9 cellular contexts compared by ENCODE assay signal in genomic region chr1:41945946-41946345, GRCh38. TPM values are rescaled to one million over a fixed set of nuclear protein-coding genes. Genes with fewer than 3 reads are reported as not detected.
DNase-seq lines count a peak whose midpoint lies in the region; TF ChIP-seq lines count a peak whose summit lies in the region.
"Not testable (repeated sequence)": the region's sequence is repeated elsewhere in the genome, so short reads cannot be mapped to it uniquely, and the experiment has no call there.
"Had no signal": no experiment of that assay in that cellular context is flagged by ENCODE, and none has a peak within 500 bp of the region (broad histone marks: within the 10 kb centered on the region; RNA-seq: fewer than 3 reads in every experiment).

No MANE protein-coding gene starts in this region.

- H3K4me3 ChIP-seq in Caco-2 (ENCODE audit: low read depth, low read length); liver (ENCODE audit: low read depth in 1 of 3, low read length in 3 of 3); trophoblast cell (ENCODE audit: low read depth, low read length): not testable (repeated sequence)
- H3K4me3 ChIP-seq in PC-9 = peak overlapping the region; percentile 38; the same call in 1 of the 2 replicates

- H3K4me2 ChIP-seq in PC-9 = peak overlapping the region; percentile 76
- not testable (repeated sequence) for H3K4me2 ChIP-seq in trophoblast cell (ENCODE audit: low read length)

- peak in 1 of 2 donors; percentile 20 for TF ChIP-seq RAD21 in liver (IDR thresholded peaks at IDR 0.05)

- H3K79me2 ChIP-seq in PC-9 (ENCODE audit: low read depth); trophoblast cell (ENCODE audit: control insufficient read depth, insufficient read depth, low read length, poor library complexity): not testable (repeated sequence)

- H3K4me3 Mint-ChIP-seq in Caco-2 (ENCODE audit: unreplicated experiment) = not testable (repeated sequence)

- H4K20me1 ChIP-seq in PC-9 (ENCODE audit: insufficient read depth) = not testable (repeated sequence)

- DNase-seq in Caco-2 (peak; percentile 1 to 37), ELF-1 (ENCODE audit: low read depth, low spot score) (peak; percentile 14), M059J (ENCODE audit: low read depth) (peak; percentile 91), PC-9 (peak; percentile 84 to 88), T1000 (lab: John Stamatoyannopoulos, UW) (peak; percentile 19), foreskin melanocyte (peak; percentile 65), trophoblast cell (peak; percentile 79 to 82)

- not testable (repeated sequence) for H4K91ac ChIP-seq in trophoblast cell (ENCODE audit: low read depth, low read length)

- H4K8ac ChIP-seq in trophoblast cell (ENCODE audit: low read depth, low read length) = not testable (repeated sequence)

- H3K27ac Mint-ChIP-seq in Caco-2 (ENCODE audit: unreplicated experiment) = not testable (repeated sequence)

- not testable (repeated sequence) for H3K36me3 ChIP-seq in Caco-2 (ENCODE audit: control insufficient read depth, insufficient read depth, low read length); PC-9 (ENCODE audit: low read depth); liver (ENCODE audit: control insufficient read depth in 4 of 4, insufficient read depth in 3 of 4, low read depth in 1 of 4, low read length in 3 of 4); trophoblast cell (ENCODE audit: control insufficient read depth in 1 of 2, insufficient read depth in 2 of 2, low read length in 2 of 2)

- not testable (repeated sequence) for H4K12ac ChIP-seq in trophoblast cell (ENCODE audit: low read depth, low read length)

- H3K36me3 Mint-ChIP-seq in Caco-2 (ENCODE audit: insufficient read depth, unreplicated experiment) = not testable (repeated sequence)

- peaks cover 20% of the 10 kb centered on the region for H3F3A ChIP-seq in PC-9 (ENCODE audit: insufficient read depth, low read depth)

- not testable (repeated sequence) for BruUV-seq in Caco-2 (replicated peaks; lab: Mats Ljungman, UMichigan); PC-9 (replicated peaks; lab: Mats Ljungman, UMichigan)

- intact Hi-C loops in Caco-2 (cut with micrococcal nuclease; ENCODE audit: unreplicated experiment) = not testable (repeated sequence)
- intact Hi-C loops in PC-9 (cut with micrococcal nuclease; ENCODE audit: unreplicated experiment) = loop anchor here (1.0 kb wide), 2 partner anchors 8 to 26 kb away; no protein-coding TSS in a partner anchor

- POLR2A ChIA-PET in Caco-2 (lab: Charles Lee); PC-9 (lab: Charles Lee; ENCODE audit: unreplicated experiment): not testable (repeated sequence)

- peak overlapping the region; percentile 67 for H3K27ac ChIP-seq in PC-9
- H3K27ac ChIP-seq in liver (ENCODE audit: low read depth in 1 of 2, low read length in 2 of 2); trophoblast cell (ENCODE audit: low read depth, low read length): not testable (repeated sequence)

- not testable (repeated sequence) for H3K9me2 ChIP-seq in PC-9 (ENCODE audit: insufficient read depth)

- H3K18ac ChIP-seq in trophoblast cell (ENCODE audit: low read length) = not testable (repeated sequence)

- H2BK12ac ChIP-seq in trophoblast cell (ENCODE audit: low read length) = not testable (repeated sequence)

- not testable (repeated sequence) for H3K23ac ChIP-seq in trophoblast cell (ENCODE audit: low read length)

- H3K14ac ChIP-seq in trophoblast cell (ENCODE audit: low read length) = not testable (repeated sequence)

- H3K9me3 ChIP-seq in Caco-2; PC-9 (ENCODE audit: insufficient read depth, low read depth); liver (ENCODE audit: control insufficient read depth in 4 of 4, low read length in 3 of 4); trophoblast cell (ENCODE audit: insufficient read depth, low read depth, low read length): not testable (repeated sequence)

- H3K4me1 Mint-ChIP-seq in Caco-2 (ENCODE audit: low read depth, unreplicated experiment) = not testable (repeated sequence)

- not testable (repeated sequence) for H2BK5ac ChIP-seq in trophoblast cell (ENCODE audit: low read depth, low read length, poor library complexity)

- 48% methylated on average over 10 of the region's 10 CpGs for WGBS in liver
- WGBS in trophoblast cell (ENCODE audit: extremely low coverage, insufficient coverage, insufficient read length) = no CpG with 5 or more reads among the region's 10 CpGs

- not testable (repeated sequence) for H3K4ac ChIP-seq in trophoblast cell (ENCODE audit: low read depth, low read length)

- H3K9ac ChIP-seq in liver (ENCODE audit: low read depth in 1 of 2, low read length in 2 of 2); trophoblast cell (ENCODE audit: low read length): not testable (repeated sequence)

- not testable (repeated sequence) for H3K27me3 ChIP-seq in Caco-2 (replicated peaks; ENCODE audit: control insufficient read depth, insufficient read depth, low read length); PC-9 (ENCODE audit: insufficient read depth, low read depth); liver (ENCODE audit: control insufficient read depth in 4 of 4, insufficient read depth in 4 of 4, low read length in 3 of 4); trophoblast cell (ENCODE audit: insufficient read depth, low read length)

- H3K4me1 ChIP-seq in Caco-2; trophoblast cell (ENCODE audit: control insufficient read depth in 1 of 2, insufficient read depth in 2 of 2, low read length in 2 of 2): not testable (repeated sequence)
- H3K4me1 ChIP-seq in PC-9 (replicated peaks; ENCODE audit: insufficient read depth) (peaks cover 41% of the 10 kb centered on the region), liver (ENCODE audit: control insufficient read depth in 4 of 4, insufficient read depth in 4 of 4, low read length in 3 of 4) (peaks cover 0 to 10% (median 0%) of the 10 kb centered on the region in 4 donors)

- H2AK5ac ChIP-seq in trophoblast cell (ENCODE audit: low read length) = not testable (repeated sequence)

- CTCF ChIA-PET in Caco-2 (lab: Charles Lee); PC-9 (lab: Charles Lee): not testable (repeated sequence)

- not testable (repeated sequence) for H3K9me3 Mint-ChIP-seq in Caco-2 (ENCODE audit: unreplicated experiment)

- H3K27me3 Mint-ChIP-seq in Caco-2 (ENCODE audit: insufficient read depth, unreplicated experiment) = not testable (repeated sequence)

- H3K79me1 ChIP-seq in trophoblast cell (ENCODE audit: low read length) = not testable (repeated sequence)

- H2BK120ac ChIP-seq in trophoblast cell (ENCODE audit: insufficient read depth, low read length, poor library complexity) = not testable (repeated sequence)

- not testable (repeated sequence) for H2AFZ ChIP-seq in PC-9; trophoblast cell (ENCODE audit: insufficient read depth, low read length, poor library complexity)

- TF ChIP-seq CTCF in Caco-2 (IDR thresholded peaks at IDR 0.05; ENCODE audit: insufficient read depth in 1 of 2, low read depth in 1 of 2, low read length in 1 of 2, severe bottlenecking in 1 of 2, unreplicated experiment in 1 of 2); PC-9 (conservative IDR thresholded peaks at IDR 0.05); liver (IDR thresholded peaks at IDR 0.05; ENCODE audit: low read depth, low read length, missing input control): not testable (repeated sequence)

TF ChIP-seq in liver, 16 proteins besides CTCF, POLR2A, EP300 and RAD21:
- TF ChIP-seq MAX (IDR thresholded peaks at IDR 0.05) (peak; percentile 31), HNF4A (conservative IDR thresholded peaks at IDR 0.05) (peak in 1 of 2 donors; percentile 95), RXRA (IDR thresholded peaks at IDR 0.05) (peak in 1 of 2 donors; percentile 83), ZBTB33 (IDR thresholded peaks at IDR 0.05) (peak; percentile 33), FOXA2 (IDR thresholded peaks at IDR 0.05) (peak; percentile 34), JUND (IDR thresholded peaks at IDR 0.05) (peak in 1 of 2 donors; percentile 89)
TF ChIP-seq in liver: peak in this region for 6; not testable (repeated sequence) for 10.

RNA-seq across cellular contexts. Expression of gene HIVEP3, which starts 27.2 kb away (rescaled TPM):
- total RNA-seq in Caco-2 (2022) (0.25 and 0.37 TPM in 2 replicates), PC-9 (2021) (8.1 and 11.0 TPM in 2 replicates), liver (1 to 10 TPM in 1 of 2 donors, under 1 TPM in 1; 0.93 to 1.6 TPM)
- 4.2 and 10.0 TPM in 2 replicates for total RNA-seq in M059J (2014; rRNA removed; shearing (Covaris generic))
- 1 to 10 TPM; 1.4 to 1.5 TPM for polyA plus RNA-seq in liver
- polyA plus RNA-seq in trophoblast cell (2013) = 1.6 and 1.8 TPM in 2 replicates
- total RNA-seq: G401 had no signal

Comparison
In these comparisons a context has a peak if more than half of its experiments do, and no peak if none do; other contexts are left out.
1. DNase-seq: peak in every context shown above with its lines; median percentile 91 in M059J; 86 in PC-9; 80 in trophoblast cell; 65 in foreskin melanocyte; 19 in Caco-2; 19 in T1000; 14 in ELF-1.